ENCODE assay signal across 14 cellular contexts in the genomic region with DNA sequence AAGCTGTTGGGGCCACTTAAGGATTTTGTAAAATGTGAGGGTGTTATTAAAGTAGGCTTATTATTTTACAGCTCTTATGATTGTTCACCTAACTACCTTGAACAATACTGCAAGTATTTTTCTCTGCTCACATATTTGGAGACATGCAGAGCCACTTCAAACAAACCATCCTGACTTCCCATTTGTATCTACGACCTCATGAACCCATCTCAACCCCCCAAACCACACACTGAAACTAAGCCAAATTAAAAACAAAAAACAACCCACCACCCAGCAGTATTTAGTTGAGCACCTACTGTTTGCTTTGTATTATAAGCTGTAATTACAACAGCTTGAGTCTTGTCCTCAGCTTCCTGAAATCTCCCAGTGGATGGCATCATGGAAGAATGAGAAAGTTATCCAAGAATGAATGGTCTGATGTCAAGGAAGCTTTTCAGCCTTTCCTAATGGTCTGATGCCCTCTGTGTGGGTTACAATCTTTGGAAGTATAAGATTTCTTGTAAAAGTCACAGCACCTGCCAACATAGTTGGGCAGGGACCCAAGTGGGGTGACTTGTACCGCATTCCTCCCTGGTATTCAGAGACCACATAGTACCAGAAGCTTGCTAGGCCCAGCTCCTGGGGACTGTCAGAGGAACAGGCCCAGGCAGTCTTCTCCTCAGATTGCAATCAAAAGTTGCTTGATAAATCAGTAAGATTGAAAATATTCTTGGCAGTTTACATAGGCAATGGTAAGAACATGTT.
DNase-seq lines count a peak whose midpoint lies in the region; ATAC-seq, FAIRE-seq and TF ChIP-seq lines count a peak whose summit lies in the region.
"Had no signal": no experiment of that assay in that cellular context is flagged by ENCODE, and none has a peak within 500 bp of the region (broad histone marks: within the 10 kb centered on the region; RNA-seq: fewer than 3 reads in every experiment).

No MANE protein-coding gene starts in this region.

- BruUV-seq in MCF 10A (replicated peaks; lab: Mats Ljungman, UMichigan): no TSS peak

- H3K36me3 ChIP-seq in left ventricle myocardium inferior: no peaks in the 10 kb centered on the region

- no peak overlapping the region for H3K4me3 Mint-ChIP-seq in MCF 10A (ENCODE audit: unreplicated experiment)
- peak overlapping the region in 4 of 8 donors; percentile 41 to 65 (median 46) for H3K4me3 Mint-ChIP-seq in naive B cell
- H3K4me3 Mint-ChIP-seq: endodermal cell had no signal

- H3K4me1 ChIP-seq in left ventricle myocardium inferior: peaks cover 46% of the 10 kb centered on the region

- H3K27me3 Mint-ChIP-seq in MCF 10A (ENCODE audit: insufficient read depth, unreplicated experiment) (no peaks in the 10 kb centered on the region), naive B cell (no peaks in the 10 kb centered on the region)

- FAIRE-seq in urothelium cell line (lab: Jason Lieb, UNC): peak; percentile 13

- no peak overlapping the region for H3K4me3 ChIP-seq in left ventricle myocardium inferior

- CTCF ChIA-PET in MCF 10A (lab: Yijun Ruan, JAX): interaction anchor here (0.6 to 1.4 kb wide), 3 partner anchors 9 to 599 kb away, joined by 3 to 6 read pairs (median 3); no protein-coding TSS in a partner anchor

- peak overlapping the region; percentile 55 for H3K27ac Mint-ChIP-seq in MCF 10A (ENCODE audit: low read depth, unreplicated experiment)
- peak overlapping the region in 5 of 6 donors; percentile 22 to 94 (median 88) for H3K27ac Mint-ChIP-seq in naive B cell

- H3K9me3 Mint-ChIP-seq in MCF 10A (ENCODE audit: unreplicated experiment) (no peaks in the 10 kb centered on the region), naive B cell (peaks cover 0 to 9% (median 0%) of the 10 kb centered on the region in 7 donors)

- H3K9me3 ChIP-seq in left ventricle myocardium inferior (replicated peaks): no peaks in the 10 kb centered on the region

- no peaks in the 10 kb centered on the region for H3K36me3 Mint-ChIP-seq in MCF 10A (ENCODE audit: insufficient read depth, unreplicated experiment)
- H3K36me3 Mint-ChIP-seq in naive B cell: no peaks in the 10 kb centered on the region

- TF ChIP-seq CTCF in left ventricle myocardium inferior (IDR thresholded peaks at IDR 0.05; ENCODE audit: borderline replicate concordance): no peak
- no peak for TF ChIP-seq CTCF in MCF 10A (IDR thresholded peaks at IDR 0.05; ENCODE audit: unreplicated experiment)

- ATAC-seq in Right ventricle myocardium superior (ENCODE audit: poor library complexity) (no peak), naive B cell (ENCODE audit: low read depth in 2 of 2) (no peak), GM21786 (IDR thresholded peaks at IDR 0.05; ENCODE audit: unreplicated experiment) (no peak), GM18868 (IDR thresholded peaks at IDR 0.05; ENCODE audit: unreplicated experiment) (no peak)

- no peaks in the 10 kb centered on the region for H3K27me3 ChIP-seq in left ventricle myocardium inferior (ENCODE audit: low read depth)

- H3K27ac ChIP-seq in left ventricle myocardium inferior (replicated peaks): peak overlapping the region; percentile 86

- DNase-seq in left ventricle myocardium inferior (no peak), Right ventricle myocardium superior (no peak), MCF 10A (ENCODE audit: unreplicated experiment) (no peak), naive B cell (no peak), urothelium cell line (ENCODE audit: low spot score) (peak; percentile 48), head of caudate nucleus (no peak)
- DNase-seq: activated effector memory CD4-positive, alpha-beta T cell treated with Interleukin-2 at 50 U/mL for 16 hours; endodermal cell; NCI-H2081 treated with DMSO at 0.1 percent for 48 hours; nucleus accumbens; OCI-M1; stimulated activated CD4-positive, alpha-beta T cell treated with anti-CD3 and anti-CD28 coated beads, Interleukin-4, amount 100 ng/mL, for 1 hour had no signal

- POLR2A ChIA-PET in MCF 10A (lab: Yijun Ruan, JAX): interaction anchor here (0.6 to 0.9 kb wide), 3 partner anchors 9 to 100 kb away, joined by 3 read pairs; no protein-coding TSS in a partner anchor

- intact Hi-C loops in left ventricle myocardium inferior (cut with micrococcal nuclease): no loop called here
- intact Hi-C loops in Right ventricle myocardium superior (cut with DNase I): no loop called here
- intact Hi-C loops in MCF 10A (cut with micrococcal nuclease): no loop called here
- intact Hi-C loops in head of caudate nucleus (cut with DNase I): no loop called here

- H3K4me1 Mint-ChIP-seq in MCF 10A (ENCODE audit: insufficient read depth, unreplicated experiment): peaks cover 10% of the 10 kb centered on the region
- H3K4me1 Mint-ChIP-seq in naive B cell: peaks cover 54 to 77% (median 70%) of the 10 kb centered on the region in 3 donors
